ENCODE assay signal across 18 cellular contexts in the genomic region with DNA sequence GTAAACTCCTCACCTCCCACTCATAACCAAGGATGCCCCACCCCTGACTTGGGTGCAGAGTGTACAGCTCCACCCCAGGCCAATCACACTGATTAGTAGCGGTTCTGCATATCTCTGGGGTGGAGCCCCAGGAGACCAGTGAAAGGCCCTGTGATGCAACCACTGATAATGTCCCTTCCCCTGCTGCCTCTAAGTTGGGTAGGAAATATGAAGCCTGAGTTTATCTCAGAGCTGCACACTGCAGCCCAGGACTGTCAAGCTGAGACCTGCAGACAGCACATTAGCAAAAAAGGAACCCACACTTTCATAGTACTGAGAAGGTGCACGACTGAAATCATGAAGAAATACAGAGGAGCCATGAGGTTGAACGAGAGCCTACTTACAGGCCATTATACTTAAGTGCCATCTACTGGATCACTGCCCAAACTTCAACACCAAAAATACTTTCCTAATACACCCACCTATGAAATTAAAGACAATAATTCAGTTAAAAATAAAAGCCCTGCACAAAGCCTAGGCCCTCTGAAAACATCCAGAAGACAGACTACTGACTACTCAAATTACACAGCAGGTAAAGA.
DNase-seq lines count a peak whose midpoint lies in the region; ATAC-seq and TF ChIP-seq lines count a peak whose summit lies in the region.
"Had no signal": no experiment of that assay in that cellular context is flagged by ENCODE, and none has a peak within 500 bp of the region (broad histone marks: within the 10 kb centered on the region; RNA-seq: fewer than 3 reads in every experiment).

No MANE protein-coding gene starts in this region.

- ATAC-seq in RWPE2 (ENCODE audit: low read depth) = no peak
- ATAC-seq in GM19467 (IDR thresholded peaks at IDR 0.05; ENCODE audit: unreplicated experiment) = no peak
- ATAC-seq: activated naive CD8-positive, alpha-beta T cell treated with anti-CD3 and anti-CD28 coated beads, Interleukin-2, amount 50 U/mL, for 24 hours had no signal

- peak; percentile 37 for TF ChIP-seq RAD21 in Ishikawa (IDR thresholded peaks at IDR 0.05; ENCODE audit: low read depth)

- H3K4me3 ChIP-seq in RWPE2 (ENCODE audit: severe bottlenecking) = no peak overlapping the region
- H3K4me3 ChIP-seq: BLaER1 had no signal

- TF ChIP-seq CTCF in RWPE2 (IDR thresholded peaks at IDR 0.05; ENCODE audit: poor library complexity, severe bottlenecking) = peak; percentile 19

- H3K4me1 ChIP-seq in RWPE2 (ENCODE audit: insufficient read depth, poor library complexity, severe bottlenecking) = no peaks in the 10 kb centered on the region
- H3K4me1 ChIP-seq: BLaER1, parathyroid adenoma had no signal

- no peaks in the 10 kb centered on the region for H3K9me3 ChIP-seq in RWPE2 (ENCODE audit: severe bottlenecking)
- H3K9me3 ChIP-seq: BLaER1 had no signal

- H3K36me3 ChIP-seq in RWPE2 (ENCODE audit: low read depth) = no peaks in the 10 kb centered on the region
- H3K36me3 ChIP-seq: BLaER1 had no signal

- no peak overlapping the region for H3K27ac ChIP-seq in RWPE2 (ENCODE audit: poor library complexity, severe bottlenecking)
- H3K27ac ChIP-seq: BLaER1, parathyroid adenoma had no signal

- H3K27me3 ChIP-seq in RWPE2 (ENCODE audit: insufficient read depth, poor library complexity, severe bottlenecking) = no peaks in the 10 kb centered on the region
- H3K27me3 ChIP-seq: BLaER1 had no signal

- no peak for TF ChIP-seq EP300 in Ishikawa (IDR thresholded peaks at IDR 0.05; ENCODE audit: borderline replicate concordance)

- DNase-seq in CMK (ENCODE audit: low read depth) (peak; percentile 49), RWPE2 (ENCODE audit: low spot score) (no peak), kidney tubule cell (ENCODE audit: low spot score) (peak; percentile 7), middle frontal gyrus (ENCODE audit: extremely low spot score, low spot score) (no peak), NCI-H526 treated with DMSO at 0.1 percent for 48 hours (lab: John Stamatoyannopoulos, UW) (no peak), DMS153 (lab: John Stamatoyannopoulos, UW) (no peak)
- DNase-seq: activated CD4-positive, alpha-beta memory T cell treated with anti-CD3 and anti-CD28 coated beads for 36 hours; activated naive CD8-positive, alpha-beta T cell treated with anti-CD3 and anti-CD28 coated beads, Interleukin-2, amount 50 U/mL, for 24 hours; central memory CD4-positive, alpha-beta T cell; immature natural killer cell; MV-4-11; NCI-H226; RPMI8226; T-helper 2 cell had no signal

TF ChIP-seq in Ishikawa, 13 proteins besides CTCF, POLR2A, EP300 and RAD21:
- TF ChIP-seq EGR1 (IDR thresholded peaks at IDR 0.05) (no peak), YY1 (IDR thresholded peaks at IDR 0.05; ENCODE audit: low read depth) (no peak), CEBPB (IDR thresholded peaks at IDR 0.05) (no peak), CREB1 (IDR thresholded peaks at IDR 0.05; ENCODE audit: low read depth) (no peak), ZBTB7A (IDR thresholded peaks at IDR 0.05; ENCODE audit: low read depth) (no peak), TCF12 (IDR thresholded peaks at IDR 0.05; ENCODE audit: low read depth) (no peak), FOXM1 (IDR thresholded peaks at IDR 0.05; ENCODE audit: borderline replicate concordance, low read depth) (no peak), TEAD4 (IDR thresholded peaks at IDR 0.05) (no peak), TAF1 (IDR thresholded peaks at IDR 0.05; ENCODE audit: low read depth) (no peak), NFIC (IDR thresholded peaks at IDR 0.05) (no peak)
- TF ChIP-seq, protein P1, sequence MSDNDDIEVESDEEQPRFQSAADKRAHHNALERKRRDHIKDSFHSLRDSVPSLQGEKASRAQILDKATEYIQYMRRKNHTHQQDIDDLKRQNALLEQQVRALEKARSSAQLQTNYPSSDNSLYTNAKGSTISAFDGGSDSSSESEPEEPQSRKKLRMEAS (IDR thresholded peaks at IDR 0.05) = no peak
- TF ChIP-seq, protein P2, sequence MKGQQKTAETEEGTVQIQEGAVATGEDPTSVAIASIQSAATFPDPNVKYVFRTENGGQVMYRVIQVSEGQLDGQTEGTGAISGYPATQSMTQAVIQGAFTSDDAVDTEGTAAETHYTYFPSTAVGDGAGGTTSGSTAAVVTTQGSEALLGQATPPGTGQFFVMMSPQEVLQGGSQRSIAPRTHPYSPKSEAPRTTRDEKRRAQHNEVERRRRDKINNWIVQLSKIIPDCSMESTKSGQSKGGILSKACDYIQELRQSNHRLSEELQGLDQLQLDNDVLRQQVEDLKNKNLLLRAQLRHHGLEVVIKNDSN (IDR thresholded peaks at IDR 0.05) = no peak
- TF ChIP-seq, protein P3, sequence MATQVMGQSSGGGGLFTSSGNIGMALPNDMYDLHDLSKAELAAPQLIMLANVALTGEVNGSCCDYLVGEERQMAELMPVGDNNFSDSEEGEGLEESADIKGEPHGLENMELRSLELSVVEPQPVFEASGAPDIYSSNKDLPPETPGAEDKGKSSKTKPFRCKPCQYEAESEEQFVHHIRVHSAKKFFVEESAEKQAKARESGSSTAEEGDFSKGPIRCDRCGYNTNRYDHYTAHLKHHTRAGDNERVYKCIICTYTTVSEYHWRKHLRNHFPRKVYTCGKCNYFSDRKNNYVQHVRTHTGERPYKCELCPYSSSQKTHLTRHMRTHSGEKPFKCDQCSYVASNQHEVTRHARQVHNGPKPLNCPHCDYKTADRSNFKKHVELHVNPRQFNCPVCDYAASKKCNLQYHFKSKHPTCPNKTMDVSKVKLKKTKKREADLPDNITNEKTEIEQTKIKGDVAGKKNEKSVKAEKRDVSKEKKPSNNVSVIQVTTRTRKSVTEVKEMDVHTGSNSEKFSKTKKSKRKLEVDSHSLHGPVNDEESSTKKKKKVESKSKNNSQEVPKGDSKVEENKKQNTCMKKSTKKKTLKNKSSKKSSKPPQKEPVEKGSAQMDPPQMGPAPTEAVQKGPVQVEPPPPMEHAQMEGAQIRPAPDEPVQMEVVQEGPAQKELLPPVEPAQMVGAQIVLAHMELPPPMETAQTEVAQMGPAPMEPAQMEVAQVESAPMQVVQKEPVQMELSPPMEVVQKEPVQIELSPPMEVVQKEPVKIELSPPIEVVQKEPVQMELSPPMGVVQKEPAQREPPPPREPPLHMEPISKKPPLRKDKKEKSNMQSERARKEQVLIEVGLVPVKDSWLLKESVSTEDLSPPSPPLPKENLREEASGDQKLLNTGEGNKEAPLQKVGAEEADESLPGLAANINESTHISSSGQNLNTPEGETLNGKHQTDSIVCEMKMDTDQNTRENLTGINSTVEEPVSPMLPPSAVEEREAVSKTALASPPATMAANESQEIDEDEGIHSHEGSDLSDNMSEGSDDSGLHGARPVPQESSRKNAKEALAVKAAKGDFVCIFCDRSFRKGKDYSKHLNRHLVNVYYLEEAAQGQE (IDR thresholded peaks at IDR 0.05; ENCODE audit: low read depth) = no peak

Comparison
In these comparisons a context has a peak if more than half of its experiments do, and no peak if none do; other contexts are left out.
1. DNase-seq: peak in CMK (single experiment) and kidney tubule cell (single experiment); none in RWPE2 (single experiment), middle frontal gyrus (single experiment), NCI-H526 treated with DMSO at 0.1 percent for 48 hours (single experiment) and DMS153 (single experiment).